40 cellular contexts compared by ENCODE assay signal in the genomic region with DNA sequence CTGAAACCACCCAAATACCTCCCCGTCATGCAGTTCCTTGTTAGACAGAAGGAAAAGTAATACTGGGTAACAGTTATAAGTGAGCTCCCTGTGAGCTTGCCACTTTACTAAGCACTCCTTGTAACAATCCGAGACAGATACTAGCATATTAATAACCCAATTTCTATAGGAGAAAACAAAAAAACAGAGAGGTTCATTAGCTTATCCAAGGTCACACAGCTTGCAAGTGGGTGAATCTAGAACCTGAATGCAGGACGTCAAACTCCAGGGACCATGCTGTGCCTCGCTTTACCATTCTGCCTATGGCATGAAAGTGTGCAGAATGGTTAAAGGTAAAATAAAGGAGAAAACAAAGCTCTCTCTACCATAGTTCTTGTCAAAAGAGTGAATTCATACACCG. TPM values are rescaled to one million over a fixed set of nuclear protein-coding genes. Genes with fewer than 3 reads are reported as not detected.
"Had no signal": no experiment of that assay in that cellular context is flagged by ENCODE, and none has a peak within 500 bp of the region (broad histone marks: within the 10 kb centered on the region; RNA-seq: fewer than 3 reads in every experiment).

No MANE protein-coding gene starts in this region.

- H3K27me3 ChIP-seq: ascending aorta, brain microvascular endothelial cell, breast epithelium, cardiac muscle cell had no signal

- H3K4me1 ChIP-seq: adrenal gland, ascending aorta, body of pancreas, breast epithelium had no signal

- H3K4me3 Mint-ChIP-seq: activated naive CD4-positive, alpha-beta T cell treated with anti-CD3 and anti-CD28 coated beads for 36 hours; activated naive CD4-positive, alpha-beta T cell treated with anti-CD3 and anti-CD28 coated beads, Interleukin-2, amount 10 ng/mL, durations not matched to agents 7 days and 5 days; activated naive CD4-positive, alpha-beta T cell treated with anti-CD3 and anti-CD28 coated beads, Interleukin-2, amount 50 U/mL, for 24 hours; activated naive CD8-positive, alpha-beta T cell; activated naive CD8-positive, alpha-beta T cell treated with anti-CD3 and anti-CD28 coated beads for 36 hours; activated naive CD8-positive, alpha-beta T cell treated with anti-CD3 and anti-CD28 coated beads, Interleukin-2, amount 10 ng/mL, durations not matched to agents 7 days and 5 days; activated naive CD8-positive, alpha-beta T cell treated with anti-CD3 and anti-CD28 coated beads, Interleukin-2, amount 50 U/mL, for 24 hours; activated T-cell treated with anti-CD3 and anti-CD28 coated beads, Interleukin-2, amount 50 U/mL, for 24 hours; activated T-cell treated with anti-CD3 and anti-CD28 coated beads, Interleukin-2, amount 50 U/mL, for 4 hours; activated T-cell treated with anti-CD3 and anti-CD28 coated beads, Interleukin-2, amount 50 U/mL, for 72 hours; activated T-helper 1 cell treated with anti-CD3 and anti-CD28 coated beads, Interleukin-12 subunit alpha, Interleukin-12 subunit beta, Interleukin-2, Interleukin-4 antibody, amounts not matched to agents 30 ng/mL and 10 ng/mL and 1 ng/mL, durations not matched to agents 14 hours and 24 hours and 36 hours; activated T-helper 17 cell treated with anti-CD3 and anti-CD28 coated beads, Interleukin-2, amount 50 U/mL, for 72 hours; brain; central memory CD8-positive, alpha-beta T cell had no signal

- FAIRE-seq: astrocyte, bronchial epithelial cell had no signal

- H3K27me3 Mint-ChIP-seq: activated naive CD4-positive, alpha-beta T cell treated with anti-CD3 and anti-CD28 coated beads, Interleukin-2, amount 10 ng/mL, durations not matched to agents 7 days and 5 days had no signal

- H3K36me3 ChIP-seq: adrenal gland, ascending aorta, brain microvascular endothelial cell, breast epithelium, cardiac muscle cell had no signal

- DNase-seq: activated effector memory CD4-positive, alpha-beta T cell treated with anti-CD3 and anti-CD28 coated beads, Interleukin-2, amount 50 U/mL, for 16 hours; activated effector memory CD4-positive, alpha-beta T cell treated with Interleukin-2 at 50 U/mL for 16 hours; activated gamma-delta T cell; activated gamma-delta T cell treated with Interleukin-2 at 50 U/mL for 16 hours; activated naive CD4-positive, alpha-beta T cell; activated naive CD4-positive, alpha-beta T cell treated with anti-CD3 and anti-CD28 coated beads for 36 hours; activated naive CD4-positive, alpha-beta T cell treated with anti-CD3 and anti-CD28 coated beads, Interleukin-2, amount 10 ng/mL, durations not matched to agents 7 days and 5 days; activated naive CD4-positive, alpha-beta T cell treated with anti-CD3 and anti-CD28 coated beads, Interleukin-2, amount 50 U/mL, for 16 hours; activated naive CD4-positive, alpha-beta T cell treated with Interleukin-2 at 50 U/mL for 16 hours; activated naive CD8-positive, alpha-beta T cell treated with anti-CD3 and anti-CD28 coated beads for 36 hours; activated naive CD8-positive, alpha-beta T cell treated with anti-CD3 and anti-CD28 coated beads, Interleukin-2, amount 10 ng/mL, durations not matched to agents 7 days and 5 days; activated naive CD8-positive, alpha-beta T cell treated with anti-CD3 and anti-CD28 coated beads, Interleukin-2, amount 50 U/mL, for 24 hours; activated T-cell treated with anti-CD3 and anti-CD28 coated beads, Interleukin-2, amount 50 U/mL, for 24 hours; activated T-cell treated with anti-CD3 and anti-CD28 coated beads, Interleukin-2, amount 50 U/mL, for 4 hours; activated T-cell treated with anti-CD3 and anti-CD28 coated beads, Interleukin-2, amount 50 U/mL, for 48 hours; activated T-cell treated with anti-CD3 and anti-CD28 coated beads, Interleukin-2, amount 50 U/mL, for 72 hours; adrenal gland; amniotic stem cell; amygdala; anterior cingulate cortex; aorta; body of pancreas; brain microvascular endothelial cell; caudate nucleus; central memory CD4-positive, alpha-beta T cell; cerebellar nuclear complex had no signal

- ATAC-seq: activated naive CD8-positive, alpha-beta T cell treated with anti-CD3 and anti-CD28 coated beads, Interleukin-2, amount 50 U/mL, for 24 hours; activated T-cell treated with anti-CD3 and anti-CD28 coated beads, Interleukin-2, amount 50 U/mL, for 4 hours; activated T-cell treated with anti-CD3 and anti-CD28 coated beads, Interleukin-2, amount 50 U/mL, for 72 hours; activated T-helper 17 cell treated with anti-CD3 and anti-CD28 coated beads, Interleukin-2, amount 50 U/mL, for 72 hours; body of pancreas had no signal

- H3K9me3 ChIP-seq: adrenal gland, ascending aorta, body of pancreas, breast epithelium had no signal

- H3K27ac ChIP-seq: adrenal gland, ascending aorta, body of pancreas, brain microvascular endothelial cell, cardiac muscle cell had no signal

- H3K4me3 ChIP-seq: adrenal gland, ascending aorta, body of pancreas, breast epithelium, cardiac muscle cell had no signal

- H3K36me3 Mint-ChIP-seq: activated naive CD4-positive, alpha-beta T cell treated with anti-CD3 and anti-CD28 coated beads, Interleukin-2, amount 10 ng/mL, durations not matched to agents 7 days and 5 days; activated naive CD8-positive, alpha-beta T cell treated with anti-CD3 and anti-CD28 coated beads, Interleukin-2, amount 10 ng/mL, durations not matched to agents 7 days and 5 days; brain had no signal

- H3K27ac Mint-ChIP-seq: activated naive CD4-positive, alpha-beta T cell treated with anti-CD3 and anti-CD28 coated beads for 36 hours; activated naive CD4-positive, alpha-beta T cell treated with anti-CD3 and anti-CD28 coated beads, Interleukin-2, amount 10 ng/mL, durations not matched to agents 7 days and 5 days; activated naive CD4-positive, alpha-beta T cell treated with anti-CD3 and anti-CD28 coated beads, Interleukin-2, amount 50 U/mL, for 24 hours; activated naive CD4-positive, alpha-beta T cell treated with anti-CD3 and anti-CD28 coated beads, Interleukin-2, amount 50 U/mL, for 72 hours; activated naive CD8-positive, alpha-beta T cell; activated naive CD8-positive, alpha-beta T cell treated with anti-CD3 and anti-CD28 coated beads for 36 hours; activated naive CD8-positive, alpha-beta T cell treated with anti-CD3 and anti-CD28 coated beads, Interleukin-2, amount 10 ng/mL, durations not matched to agents 7 days and 5 days; activated naive CD8-positive, alpha-beta T cell treated with anti-CD3 and anti-CD28 coated beads, Interleukin-2, amount 50 U/mL, for 24 hours; activated T-cell treated with anti-CD3 and anti-CD28 coated beads, Interleukin-2, amount 50 U/mL, for 24 hours; activated T-cell treated with anti-CD3 and anti-CD28 coated beads, Interleukin-2, amount 50 U/mL, for 72 hours; activated T-helper 1 cell treated with anti-CD3 and anti-CD28 coated beads, Interleukin-12 subunit alpha, Interleukin-12 subunit beta, Interleukin-2, Interleukin-4 antibody, amounts not matched to agents 30 ng/mL and 10 ng/mL and 1 ng/mL, durations not matched to agents 14 hours and 24 hours and 36 hours; activated T-helper 17 cell treated with anti-CD3 and anti-CD28 coated beads, Interleukin-2, amount 50 U/mL, for 72 hours; activated T-helper 2 cell treated with anti-CD3 and anti-CD28 coated beads, Interferon-gamma antibody, Interleukin-2, Interleukin-4, amounts not matched to agents 10 μg/mL and 5 μg/mL and 100 μg/mL, durations not matched to agents 14 hours and 24 hours and 36 hours; brain had no signal

- H3K4me1 Mint-ChIP-seq: activated naive CD4-positive, alpha-beta T cell treated with anti-CD3 and anti-CD28 coated beads, Interleukin-2, amount 10 ng/mL, durations not matched to agents 7 days and 5 days; activated naive CD4-positive, alpha-beta T cell treated with anti-CD3 and anti-CD28 coated beads, Interleukin-2, amount 50 U/mL, for 24 hours; activated naive CD8-positive, alpha-beta T cell treated with anti-CD3 and anti-CD28 coated beads for 36 hours; activated naive CD8-positive, alpha-beta T cell treated with anti-CD3 and anti-CD28 coated beads, Interleukin-2, amount 10 ng/mL, durations not matched to agents 7 days and 5 days; activated T-helper 17 cell treated with anti-CD3 and anti-CD28 coated beads, Interleukin-2, amount 50 U/mL, for 72 hours; brain; central memory CD8-positive, alpha-beta T cell had no signal

RNA-seq across cellular contexts. Expression of gene SIGLEC5, which starts 15.4 kb away (rescaled TPM):
- total RNA-seq: activated naive CD4-positive, alpha-beta T cell treated with anti-CD3 and anti-CD28 coated beads, Interleukin-2, amount 50 U/mL, for 72 hours; activated naive CD8-positive, alpha-beta T cell treated with anti-CD3 and anti-CD28 coated beads for 36 hours; activated naive CD8-positive, alpha-beta T cell treated with anti-CD3 and anti-CD28 coated beads, Interleukin-2, amount 10 ng/mL, durations not matched to agents 7 days and 5 days; activated T-cell treated with anti-CD3 and anti-CD28 coated beads, Interleukin-2, amount 50 U/mL, for 72 hours; activated T-helper 1 cell treated with anti-CD3 and anti-CD28 coated beads, Interleukin-12 subunit alpha, Interleukin-12 subunit beta, Interleukin-2, Interleukin-4 antibody, amounts not matched to agents 30 ng/mL and 10 ng/mL and 1 ng/mL, durations not matched to agents 14 hours and 24 hours and 36 hours; activated T-helper 17 cell treated with anti-CD3 and anti-CD28 coated beads, Interleukin-2, amount 50 U/mL, for 72 hours; activated T-helper 2 cell treated with anti-CD3 and anti-CD28 coated beads, Interferon-gamma antibody, Interleukin-2, Interleukin-4, amounts not matched to agents 10 μg/mL and 5 μg/mL and 100 μg/mL, durations not matched to agents 14 hours and 24 hours and 36 hours; ascending aorta; astrocyte; bronchial epithelial cell; cardiac muscle cell; chondrocyte had no signal
- polyA plus RNA-seq: adrenal gland, aorta, cardiac muscle cell had no signal

RNA-seq across cellular contexts. Expression of gene SIGLEC14, which starts 31.8 kb away (rescaled TPM):
- total RNA-seq: activated naive CD4-positive, alpha-beta T cell treated with anti-CD3 and anti-CD28 coated beads for 36 hours; activated T-cell treated with anti-CD3 and anti-CD28 coated beads, Interleukin-2, amount 50 U/mL, for 4 hours; activated T-helper 1 cell treated with anti-CD3 and anti-CD28 coated beads, Interleukin-12 subunit alpha, Interleukin-12 subunit beta, Interleukin-2, Interleukin-4 antibody, amounts not matched to agents 30 ng/mL and 10 ng/mL and 1 ng/mL, durations not matched to agents 14 hours and 24 hours and 36 hours; activated T-helper 17 cell treated with anti-CD3 and anti-CD28 coated beads, Interleukin-2, amount 50 U/mL, for 72 hours; activated T-helper 2 cell treated with anti-CD3 and anti-CD28 coated beads, Interferon-gamma antibody, Interleukin-2, Interleukin-4, amounts not matched to agents 10 μg/mL and 5 μg/mL and 100 μg/mL, durations not matched to agents 14 hours and 24 hours and 36 hours; astrocyte; body of pancreas; bronchial epithelial cell; cardiac muscle cell; chondrocyte had no signal
- polyA plus RNA-seq: cardiac muscle cell had no signal
